In genomic region chr7:10360050-10360449, GRCh38 we compare ENCODE assay signal across 29 cellular contexts.
"Had no signal": no experiment of that assay in that cellular context is flagged by ENCODE, and none has a peak within 500 bp of the region (broad histone marks: within the 10 kb centered on the region; RNA-seq: fewer than 3 reads in every experiment).

No MANE protein-coding gene starts in this region.

- FAIRE-seq: small intestine, urothelium cell line had no signal

- H2AFZ ChIP-seq: parathyroid adenoma had no signal

- H3K4me1 ChIP-seq: parathyroid adenoma, psoas muscle, right lobe of liver, sigmoid colon, stomach, thyroid gland, tibial nerve, upper lobe of left lung, vagina had no signal

- H3K9ac ChIP-seq: parathyroid adenoma had no signal

- DNase-seq: naive thymus-derived CD4-positive, alpha-beta T cell; natural killer cell; nephron progenitor cell; occipital lobe; ovary; psoas muscle; right cardiac atrium; right lobe of liver; sigmoid colon; small intestine; stimulated activated CD4-positive, alpha-beta T cell treated with anti-CD3 and anti-CD28 coated beads, Interleukin-12 subunit alpha, Interleukin-12 subunit beta, amount 100 ng/mL, for 4 hours; stimulated activated CD4-positive, alpha-beta T cell treated with anti-CD3 and anti-CD28 coated beads, Interleukin-1b, Interleukin-23, amount 100 ng/mL, for 48 hours; stimulated activated CD4-positive, alpha-beta T cell treated with anti-CD3 and anti-CD28 coated beads, Interleukin-4, amount 100 ng/mL, for 1 hour; stimulated activated CD4-positive, alpha-beta T cell treated with anti-CD3 and anti-CD28 coated beads, Interleukin-4, amount 100 ng/mL, for 4 hours; stimulated activated CD8-positive, alpha-beta memory T cell treated with anti-CD3 and anti-CD28 coated beads, Interleukin-4, amount 100 ng/mL, for 48 hours; stimulated activated naive B cell treated with anti-CD40 and anti-IgM and Interleukin-4, amounts not matched to agents 10 μg/mL and 1 μg/mL and 100 μg/mL, for 72 hours; stimulated activated naive CD4-positive, alpha-beta T cell treated with Interleukin-2 at 50 U/mL for 16 hours; stomach; thyroid gland; trophoblast cell; upper lobe of left lung had no signal

- H3K4me3 Mint-ChIP-seq: naive thymus-derived CD4-positive, alpha-beta T cell; natural killer cell; nephron progenitor cell; neural crest cell; stimulated activated naive B cell treated with anti-CD40 and anti-IgM and Interleukin-4, amounts not matched to agents 10 μg/mL and 1 μg/mL and 100 μg/mL, for 72 hours; stimulated activated naive CD8-positive, alpha-beta T cell treated with anti-CD3 and anti-CD28 coated beads, Interleukin-15, Interleukin-2, amounts not matched to agents 100 ng/mL and 50 ng/mL, for 24 hours had no signal

- H3K27ac Mint-ChIP-seq: naive thymus-derived CD4-positive, alpha-beta T cell; natural killer cell; nephron progenitor cell; progenitor cell of endocrine pancreas; stimulated activated naive B cell treated with anti-CD40 and anti-IgM and Interleukin-4, amounts not matched to agents 10 μg/mL and 1 μg/mL and 100 μg/mL, for 72 hours; stimulated activated naive CD8-positive, alpha-beta T cell treated with anti-CD3 and anti-CD28 coated beads, Interleukin-15, Interleukin-2, amounts not matched to agents 100 ng/mL and 50 ng/mL, for 24 hours had no signal

- H3K4me1 Mint-ChIP-seq: naive thymus-derived CD4-positive, alpha-beta T cell; natural killer cell; nephron progenitor cell; neural crest cell; stimulated activated naive B cell treated with anti-CD40 and anti-IgM and Interleukin-4, amounts not matched to agents 10 μg/mL and 1 μg/mL and 100 μg/mL, for 72 hours had no signal

- H3K27ac ChIP-seq: ovary, parathyroid adenoma, psoas muscle, right lobe of liver, sigmoid colon, stomach, thoracic aorta, thyroid gland, tibial nerve, upper lobe of left lung, vagina had no signal

- H3K27me3 ChIP-seq: ovary, right lobe of liver, sigmoid colon, stomach, thyroid gland, tibial nerve, upper lobe of left lung, vagina had no signal

- H3K9me3 ChIP-seq: ovary, psoas muscle, right lobe of liver, thyroid gland, vagina had no signal

- H3K36me3 Mint-ChIP-seq: natural killer cell; stimulated activated naive B cell treated with anti-CD40 and anti-IgM and Interleukin-4, amounts not matched to agents 10 μg/mL and 1 μg/mL and 100 μg/mL, for 72 hours had no signal

- H3K36me3 ChIP-seq: ovary, right lobe of liver, sigmoid colon, stomach, thoracic aorta, thyroid gland, tibial nerve, upper lobe of left lung, vagina had no signal

- H3K4me3 ChIP-seq: ovary, psoas muscle, right lobe of liver, sigmoid colon, stomach, thoracic aorta, thyroid gland, tibial nerve, upper lobe of left lung, vagina had no signal

- ATAC-seq: naive thymus-derived CD4-positive, alpha-beta T cell; natural killer cell; psoas muscle; right cardiac atrium; right lobe of liver; stimulated activated naive B cell treated with anti-CD40 and anti-IgM and Interleukin-4, amounts not matched to agents 10 μg/mL and 1 μg/mL and 100 μg/mL, for 72 hours had no signal
